ENCODE assay signal across 30 cellular contexts in the genomic region with DNA sequence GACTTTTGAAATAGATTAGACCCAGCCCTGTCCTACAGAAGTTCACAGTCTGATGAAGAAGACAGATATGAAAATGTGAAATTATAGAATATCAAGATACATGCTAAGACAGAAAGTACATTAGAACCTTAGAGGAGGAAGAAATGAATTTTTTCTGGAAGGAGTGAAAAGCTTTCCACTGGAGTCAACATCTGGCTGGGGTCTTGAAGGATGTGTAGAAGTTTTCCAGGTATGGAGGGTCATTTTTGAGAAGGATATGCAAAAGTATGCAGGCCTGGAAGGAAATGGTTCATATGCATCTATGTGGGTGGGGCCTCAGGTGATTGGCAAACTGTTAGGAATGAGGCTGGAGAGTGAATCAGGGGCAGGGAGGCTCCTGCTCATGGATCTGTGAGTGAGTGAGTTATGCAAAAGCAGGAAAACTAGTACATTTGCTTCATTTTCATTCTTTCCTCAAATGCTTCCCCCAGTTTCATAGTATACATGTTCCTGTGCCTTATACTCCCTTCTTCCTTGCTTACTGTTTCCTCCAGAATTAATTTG.
DNase-seq lines count a peak whose midpoint lies in the region; ATAC-seq, FAIRE-seq and TF ChIP-seq lines count a peak whose summit lies in the region.
"Had no signal": no experiment of that assay in that cellular context is flagged by ENCODE, and none has a peak within 500 bp of the region (broad histone marks: within the 10 kb centered on the region; RNA-seq: fewer than 3 reads in every experiment).

No MANE protein-coding gene starts in this region.

- no peaks in the 10 kb centered on the region for H3K9me3 ChIP-seq in keratinocyte (ENCODE audit: control insufficient read depth, low read depth, low read length)
- H3K9me3 ChIP-seq: ascending aorta; BLaER1 treated with 17β-estradiol and CSF1 and Interleukin-3, amounts not matched to agents 10 nM and 100 nM; pancreas had no signal

- H4K20me1 ChIP-seq in GM23338 (replicated peaks; ENCODE audit: insufficient read depth) (no peaks in the 10 kb centered on the region), keratinocyte (ENCODE audit: control insufficient read depth, extremely low read depth, insufficient read depth, low read length) (no peaks in the 10 kb centered on the region)
- H4K20me1 ChIP-seq: BLaER1 treated with 17β-estradiol and CSF1 and Interleukin-3, amounts not matched to agents 10 nM and 100 nM had no signal

- H3K36me3 Mint-ChIP-seq in GM23338 (ENCODE audit: low read depth) (no peaks in the 10 kb centered on the region), endothelial cell (ENCODE audit: low read depth, unreplicated experiment) (no peaks in the 10 kb centered on the region)
- no peaks in the 10 kb centered on the region for H3K36me3 Mint-ChIP-seq in activated T-helper 17 cell treated with anti-CD3 and anti-CD28 coated beads, Interleukin-2, amount 50 U/mL, for 72 hours (ENCODE audit: low read depth)
- H3K36me3 Mint-ChIP-seq: activated naive CD8-positive, alpha-beta T cell; stimulated activated naive B cell treated with anti-CD40 and anti-IgM and Interleukin-4, amounts not matched to agents 10 μg/mL and 1 μg/mL and 100 μg/mL, for 72 hours; type B pancreatic cell had no signal

- TF ChIP-seq CTCF in GM23338 (conservative IDR thresholded peaks at IDR 0.05; ENCODE audit: low read depth in 2 of 2): no peak
- no peak for TF ChIP-seq CTCF in endothelial cell (IDR thresholded peaks at IDR 0.05; ENCODE audit: unreplicated experiment)
- TF ChIP-seq CTCF in keratinocyte (optimal IDR thresholded peaks at IDR 0.05 in 1 of 3, IDR thresholded peaks at IDR 0.05 in 1 of 3, conservative IDR thresholded peaks at IDR 0.05 in 1 of 3; ENCODE audit: extremely low read depth in 1 of 3, insufficient read depth in 2 of 3, low read length in 3 of 3): no peak

- no peak overlapping the region for H3K27ac ChIP-seq in GM23338 (ENCODE audit: low read depth)
- H3K27ac ChIP-seq in keratinocyte (ENCODE audit: control insufficient read depth, insufficient read depth, low read length): no peak overlapping the region
- H3K27ac ChIP-seq: ascending aorta; BLaER1 treated with 17β-estradiol and CSF1 and Interleukin-3, amounts not matched to agents 10 nM and 100 nM; neural progenitor cell; pancreas had no signal

- no peak overlapping the region for H3K9ac ChIP-seq in keratinocyte (ENCODE audit: control insufficient read depth, extremely low read depth, insufficient read depth, low read length)
- H3K9ac ChIP-seq: BLaER1 treated with 17β-estradiol and CSF1 and Interleukin-3, amounts not matched to agents 10 nM and 100 nM; neural progenitor cell had no signal

- H3K4me3 ChIP-seq in GM23338 (no peak overlapping the region), keratinocyte (ENCODE audit: control insufficient read depth in 2 of 3, extremely low read depth in 1 of 3, insufficient read depth in 2 of 3, low read depth in 1 of 3, low read length in 3 of 3) (no peak overlapping the region)
- H3K4me3 ChIP-seq: ascending aorta; BLaER1 treated with 17β-estradiol and CSF1 and Interleukin-3, amounts not matched to agents 10 nM and 100 nM; neural progenitor cell; pancreas had no signal

- H3K27ac Mint-ChIP-seq in GM23338: no peak overlapping the region; the same call in 1 of the 2 replicates
- H3K27ac Mint-ChIP-seq in endothelial cell (ENCODE audit: unreplicated experiment): peak overlapping the region; percentile 27
- no peak overlapping the region for H3K27ac Mint-ChIP-seq in activated T-helper 17 cell treated with anti-CD3 and anti-CD28 coated beads, Interleukin-2, amount 50 U/mL, for 72 hours
- H3K27ac Mint-ChIP-seq: activated naive CD8-positive, alpha-beta T cell; stimulated activated naive B cell treated with anti-CD40 and anti-IgM and Interleukin-4, amounts not matched to agents 10 μg/mL and 1 μg/mL and 100 μg/mL, for 72 hours; type B pancreatic cell had no signal

- H3K27me3 Mint-ChIP-seq in GM23338 (ENCODE audit: insufficient read depth, low read depth, poor library complexity): peaks cover 6% of the 10 kb centered on the region
- peaks cover 5% of the 10 kb centered on the region for H3K27me3 Mint-ChIP-seq in endothelial cell (ENCODE audit: unreplicated experiment)
- peaks cover 6% of the 10 kb centered on the region for H3K27me3 Mint-ChIP-seq in activated T-helper 17 cell treated with anti-CD3 and anti-CD28 coated beads, Interleukin-2, amount 50 U/mL, for 72 hours
- H3K27me3 Mint-ChIP-seq: type B pancreatic cell had no signal

- H3K4me1 ChIP-seq in GM23338 (ENCODE audit: insufficient read depth): peaks cover 27% of the 10 kb centered on the region
- peaks cover 31% of the 10 kb centered on the region for H3K4me1 ChIP-seq in keratinocyte (ENCODE audit: control insufficient read depth, extremely low read depth, insufficient read depth, low read length)
- H3K4me1 ChIP-seq: pancreas had no signal

- no peaks in the 10 kb centered on the region for H3K9me3 Mint-ChIP-seq in GM23338
- no peaks in the 10 kb centered on the region for H3K9me3 Mint-ChIP-seq in endothelial cell (ENCODE audit: unreplicated experiment)
- H3K9me3 Mint-ChIP-seq in activated T-helper 17 cell treated with anti-CD3 and anti-CD28 coated beads, Interleukin-2, amount 50 U/mL, for 72 hours: no peaks in the 10 kb centered on the region
- H3K9me3 Mint-ChIP-seq: central memory CD8-positive, alpha-beta T cell; neural progenitor cell; stimulated activated naive B cell treated with anti-CD40 and anti-IgM and Interleukin-4, amounts not matched to agents 10 μg/mL and 1 μg/mL and 100 μg/mL, for 72 hours; type B pancreatic cell had no signal

- H2AFZ ChIP-seq in GM23338: 0 out of 2 replicates have a peak overlapping the region, but pooled peaks have one; percentile 43
- peak overlapping the region; percentile 63 for H2AFZ ChIP-seq in keratinocyte (ENCODE audit: control insufficient read depth, low read length)
- H2AFZ ChIP-seq: neural progenitor cell had no signal

- DNase-seq in GM23338 (ENCODE audit: low spot score) (peak; percentile 6), RKO (ENCODE audit: low spot score) (peak; percentile 2), endothelial cell (ENCODE audit: low spot score) (no peak), keratinocyte (ENCODE audit: low read depth, low spot score) (no peak), NCI-H1105 treated with DMSO at 0.1 percent for 48 hours (lab: John Stamatoyannopoulos, UW) (no peak), NCI-H2081 (lab: John Stamatoyannopoulos, UW) (no peak), NCI-H446 treated with DMSO at 0.1 percent for 48 hours (lab: John Stamatoyannopoulos, UW) (no peak)
- DNase-seq: activated CD4-positive, alpha-beta T cell treated with anti-CD3 and anti-CD28 coated beads for 4 hours; activated effector memory CD4-positive, alpha-beta T cell treated with anti-CD3 and anti-CD28 coated beads, Interleukin-2, amount 50 U/mL, for 16 hours; COR-L47; DMS53; KG1; left ventricle myocardium superior; MM.1S; NCI-H1417; NCI-H345; pancreas; SIG-M5; stimulated activated naive B cell treated with anti-CD40 and anti-IgM and Interleukin-4, amounts not matched to agents 10 μg/mL and 1 μg/mL and 100 μg/mL, for 72 hours; T-helper 9 cell had no signal

- no peak overlapping the region for H3K4me2 ChIP-seq in GM23338
- no peak overlapping the region for H3K4me2 ChIP-seq in keratinocyte (ENCODE audit: control insufficient read depth, extremely low read depth, insufficient read depth, low read depth, low read length)
- H3K4me2 ChIP-seq: BLaER1 treated with 17β-estradiol and CSF1 and Interleukin-3, amounts not matched to agents 10 nM and 100 nM; neural progenitor cell had no signal

- peaks cover 15% of the 10 kb centered on the region for H3K4me1 Mint-ChIP-seq in GM23338
- H3K4me1 Mint-ChIP-seq in endothelial cell (ENCODE audit: unreplicated experiment): peaks cover 26% of the 10 kb centered on the region
- no peaks in the 10 kb centered on the region for H3K4me1 Mint-ChIP-seq in activated T-helper 17 cell treated with anti-CD3 and anti-CD28 coated beads, Interleukin-2, amount 50 U/mL, for 72 hours
- H3K4me1 Mint-ChIP-seq: central memory CD8-positive, alpha-beta T cell; stimulated activated naive B cell treated with anti-CD40 and anti-IgM and Interleukin-4, amounts not matched to agents 10 μg/mL and 1 μg/mL and 100 μg/mL, for 72 hours had no signal

- H3K9me1 ChIP-seq in keratinocyte (ENCODE audit: control insufficient read depth, extremely low read depth, insufficient read depth, low read length): no peaks in the 10 kb centered on the region

- no peak overlapping the region for H3K4me3 Mint-ChIP-seq in GM23338
- no peak overlapping the region for H3K4me3 Mint-ChIP-seq in endothelial cell (ENCODE audit: unreplicated experiment)
- no peak overlapping the region for H3K4me3 Mint-ChIP-seq in activated T-helper 17 cell treated with anti-CD3 and anti-CD28 coated beads, Interleukin-2, amount 50 U/mL, for 72 hours
- H3K4me3 Mint-ChIP-seq: activated naive CD8-positive, alpha-beta T cell; central memory CD8-positive, alpha-beta T cell; neural progenitor cell; stimulated activated naive B cell treated with anti-CD40 and anti-IgM and Interleukin-4, amounts not matched to agents 10 μg/mL and 1 μg/mL and 100 μg/mL, for 72 hours; type B pancreatic cell had no signal

- H3K9me2 ChIP-seq in GM23338 (ENCODE audit: insufficient read depth): peaks cover 11% of the 10 kb centered on the region; the same call in 1 of the 2 replicates

- H3K79me2 ChIP-seq in GM23338 (replicated peaks; ENCODE audit: insufficient read depth) (no peaks in the 10 kb centered on the region), keratinocyte (ENCODE audit: control insufficient read depth, insufficient read depth, low read length) (no peaks in the 10 kb centered on the region)

- no peak for ATAC-seq in GM23338
- no peak for ATAC-seq in activated T-helper 17 cell treated with anti-CD3 and anti-CD28 coated beads, Interleukin-2, amount 50 U/mL, for 72 hours (replicated peaks)
- ATAC-seq: left ventricle myocardium superior; pancreas; stimulated activated naive B cell treated with anti-CD40 and anti-IgM and Interleukin-4, amounts not matched to agents 10 μg/mL and 1 μg/mL and 100 μg/mL, for 72 hours had no signal

- FAIRE-seq in keratinocyte (lab: Jason Lieb, UNC): peak; percentile 89
- FAIRE-seq: endometrium, G401.6, islet of Langerhans, pancreas had no signal

- H3K36me3 ChIP-seq in GM23338 (ENCODE audit: insufficient read depth): no peaks in the 10 kb centered on the region
- no peaks in the 10 kb centered on the region for H3K36me3 ChIP-seq in keratinocyte (ENCODE audit: control insufficient read depth in 2 of 2, extremely low read depth in 1 of 2, insufficient read depth in 2 of 2, low read length in 2 of 2)
- H3K36me3 ChIP-seq: ascending aorta; BLaER1 treated with 17β-estradiol and CSF1 and Interleukin-3, amounts not matched to agents 10 nM and 100 nM; neural progenitor cell; pancreas had no signal

- H3F3A ChIP-seq in GM23338 (replicated peaks; ENCODE audit: low read depth): no peaks in the 10 kb centered on the region

- dilution Hi-C loops in keratinocyte (cut with MboI; ENCODE audit: extremely low pct_ligation_motif_present, low sequenced_read_pairs): no loop called here

- H3K27me3 ChIP-seq in GM23338 (ENCODE audit: insufficient read depth) (no peaks in the 10 kb centered on the region), keratinocyte (ENCODE audit: control insufficient read depth, extremely low read depth, insufficient read depth, low read length) (no peaks in the 10 kb centered on the region)
- H3K27me3 ChIP-seq: ascending aorta; BLaER1 treated with 17β-estradiol and CSF1 and Interleukin-3, amounts not matched to agents 10 nM and 100 nM; neural progenitor cell; pancreas had no signal

Comparison
In these comparisons a context has a peak if more than half of its experiments do, and no peak if none do; other contexts are left out.
1. DNase-seq: peak in GM23338 (single experiment) and RKO (single experiment); none in endothelial cell (single experiment), keratinocyte (single experiment), NCI-H1105 treated with DMSO at 0.1 percent for 48 hours (single experiment), NCI-H2081 (0 of 2) and NCI-H446 treated with DMSO at 0.1 percent for 48 hours (single experiment).